In the genomic region with DNA sequence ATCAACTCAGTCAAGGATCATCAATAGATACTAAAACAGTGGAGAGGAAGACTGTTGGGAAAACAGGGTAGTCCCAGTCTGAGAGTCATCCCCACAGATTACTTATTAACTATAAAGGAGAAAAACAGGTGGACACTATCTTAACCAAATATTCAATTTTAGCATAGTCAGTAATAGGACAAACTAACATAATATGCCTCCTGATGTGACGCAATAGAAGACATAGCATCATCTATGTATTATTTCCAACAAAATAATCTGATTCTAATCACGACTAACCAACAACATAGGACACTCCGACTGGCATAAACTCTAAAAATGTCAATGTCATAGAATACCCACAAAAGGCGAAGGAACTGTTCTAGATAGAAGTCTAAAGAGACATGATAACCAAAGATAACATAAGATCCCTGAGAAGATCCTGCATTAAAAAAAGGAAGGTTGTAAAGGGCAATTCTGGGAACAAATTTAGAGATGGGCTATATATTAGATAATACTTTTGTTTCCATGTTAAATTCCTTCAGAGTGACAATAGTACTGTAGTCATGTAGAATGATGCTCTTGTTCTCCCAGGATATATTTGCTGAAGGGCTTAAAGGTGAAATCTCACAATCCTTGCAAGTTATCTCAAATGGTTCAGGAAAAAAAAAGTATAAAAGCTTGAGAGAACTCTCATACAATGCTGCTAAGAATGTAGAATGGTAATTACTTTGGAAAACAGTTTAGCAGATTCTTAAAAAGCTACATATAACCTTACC, we compare ENCODE assay signal across 1 cellular context.
TF ChIP-seq lines count a peak whose summit lies in the region.

No MANE protein-coding gene starts in this region.

TF ChIP-seq in HepG2, 621 proteins besides CTCF, POLR2A, EP300 and RAD21 (continued from another document and continues in another):
- TF ChIP-seq PBX3 (CRISPR knock-in tag; IDR thresholded peaks at IDR 0.05; ENCODE audit: borderline replicate concordance) (no peak), NFE2L1 (CRISPR knock-in tag; IDR thresholded peaks at IDR 0.05; ENCODE audit: borderline replicate concordance) (no peak), NCOA5 (CRISPR knock-in tag; IDR thresholded peaks at IDR 0.05) (no peak), ZNF615 (CRISPR knock-in tag; IDR thresholded peaks at IDR 0.05; ENCODE audit: borderline replicate concordance) (no peak), HOXA3 (CRISPR knock-in tag; IDR thresholded peaks at IDR 0.05) (no peak), ZFP1 (CRISPR knock-in tag; IDR thresholded peaks at IDR 0.05) (0 out of 2 replicates have a peak, but pooled peaks have one; percentile 56), ZBTB33 (CRISPR knock-in tag; IDR thresholded peaks at IDR 0.05) (no peak), CENPBD1 (CRISPR knock-in tag; IDR thresholded peaks at IDR 0.05; ENCODE audit: borderline replicate concordance, low read depth) (no peak), TBX2 (CRISPR knock-in tag; IDR thresholded peaks at IDR 0.05; ENCODE audit: borderline replicate concordance) (no peak), ZNF24 (IDR thresholded peaks at IDR 0.05) (no peak), MATR3 (CRISPR knock-in tag; IDR thresholded peaks at IDR 0.05) (no peak), ZNF567 (CRISPR knock-in tag; IDR thresholded peaks at IDR 0.05; ENCODE audit: borderline replicate concordance) (no peak), UBTF (CRISPR knock-in tag; IDR thresholded peaks at IDR 0.05) (no peak), ZNF30 (CRISPR knock-in tag; IDR thresholded peaks at IDR 0.05) (no peak), DPF2 (CRISPR knock-in tag; IDR thresholded peaks at IDR 0.05; ENCODE audit: borderline replicate concordance, low read depth) (peak; percentile 62; the same call in 1 of the 2 replicates), ATM (IDR thresholded peaks at IDR 0.05; ENCODE audit: borderline replicate concordance) (no peak), ZNF646 (CRISPR knock-in tag; IDR thresholded peaks at IDR 0.05) (no peak), REL (CRISPR knock-in tag; conservative IDR thresholded peaks at IDR 0.05) (no peak), ZSCAN25 (CRISPR knock-in tag; IDR thresholded peaks at IDR 0.05) (no peak), ZBTB26 (CRISPR knock-in tag; IDR thresholded peaks at IDR 0.05; ENCODE audit: borderline replicate concordance) (no peak), NR3C1 (CRISPR knock-in tag; IDR thresholded peaks at IDR 0.05) (no peak), HNRNPUL1 (IDR thresholded peaks at IDR 0.05; ENCODE audit: low read depth, low read length) (0 out of 2 replicates have a peak, but pooled peaks have one; percentile 28), HIVEP1 (CRISPR knock-in tag; IDR thresholded peaks at IDR 0.05) (no peak)
- TF ChIP-seq, protein P1, sequence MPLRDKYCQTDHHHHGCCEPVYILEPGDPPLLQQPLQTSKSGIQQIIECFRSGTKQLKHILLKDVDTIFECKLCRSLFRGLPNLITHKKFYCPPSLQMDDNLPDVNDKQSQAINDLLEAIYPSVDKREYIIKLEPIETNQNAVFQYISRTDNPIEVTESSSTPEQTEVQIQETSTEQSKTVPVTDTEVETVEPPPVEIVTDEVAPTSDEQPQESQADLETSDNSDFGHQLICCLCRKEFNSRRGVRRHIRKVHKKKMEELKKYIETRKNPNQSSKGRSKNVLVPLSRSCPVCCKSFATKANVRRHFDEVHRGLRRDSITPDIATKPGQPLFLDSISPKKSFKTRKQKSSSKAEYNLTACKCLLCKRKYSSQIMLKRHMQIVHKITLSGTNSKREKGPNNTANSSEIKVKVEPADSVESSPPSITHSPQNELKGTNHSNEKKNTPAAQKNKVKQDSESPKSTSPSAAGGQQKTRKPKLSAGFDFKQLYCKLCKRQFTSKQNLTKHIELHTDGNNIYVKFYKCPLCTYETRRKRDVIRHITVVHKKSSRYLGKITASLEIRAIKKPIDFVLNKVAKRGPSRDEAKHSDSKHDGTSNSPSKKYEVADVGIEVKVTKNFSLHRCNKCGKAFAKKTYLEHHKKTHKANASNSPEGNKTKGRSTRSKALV (CRISPR knock-in tag; IDR thresholded peaks at IDR 0.05), result no peak
- TF ChIP-seq, protein P2, sequence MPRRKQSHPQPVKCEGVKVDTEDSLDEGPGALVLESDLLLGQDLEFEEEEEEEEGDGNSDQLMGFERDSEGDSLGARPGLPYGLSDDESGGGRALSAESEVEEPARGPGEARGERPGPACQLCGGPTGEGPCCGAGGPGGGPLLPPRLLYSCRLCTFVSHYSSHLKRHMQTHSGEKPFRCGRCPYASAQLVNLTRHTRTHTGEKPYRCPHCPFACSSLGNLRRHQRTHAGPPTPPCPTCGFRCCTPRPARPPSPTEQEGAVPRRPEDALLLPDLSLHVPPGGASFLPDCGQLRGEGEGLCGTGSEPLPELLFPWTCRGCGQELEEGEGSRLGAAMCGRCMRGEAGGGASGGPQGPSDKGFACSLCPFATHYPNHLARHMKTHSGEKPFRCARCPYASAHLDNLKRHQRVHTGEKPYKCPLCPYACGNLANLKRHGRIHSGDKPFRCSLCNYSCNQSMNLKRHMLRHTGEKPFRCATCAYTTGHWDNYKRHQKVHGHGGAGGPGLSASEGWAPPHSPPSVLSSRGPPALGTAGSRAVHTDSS (CRISPR knock-in tag; conservative IDR thresholded peaks at IDR 0.05), result no peak
- TF ChIP-seq, protein P3, sequence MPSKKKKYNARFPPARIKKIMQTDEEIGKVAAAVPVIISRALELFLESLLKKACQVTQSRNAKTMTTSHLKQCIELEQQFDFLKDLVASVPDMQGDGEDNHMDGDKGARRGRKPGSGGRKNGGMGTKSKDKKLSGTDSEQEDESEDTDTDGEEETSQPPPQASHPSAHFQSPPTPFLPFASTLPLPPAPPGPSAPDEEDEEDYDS (CRISPR knock-in tag; IDR thresholded peaks at IDR 0.05), result no peak
- TF ChIP-seq, protein P4, sequence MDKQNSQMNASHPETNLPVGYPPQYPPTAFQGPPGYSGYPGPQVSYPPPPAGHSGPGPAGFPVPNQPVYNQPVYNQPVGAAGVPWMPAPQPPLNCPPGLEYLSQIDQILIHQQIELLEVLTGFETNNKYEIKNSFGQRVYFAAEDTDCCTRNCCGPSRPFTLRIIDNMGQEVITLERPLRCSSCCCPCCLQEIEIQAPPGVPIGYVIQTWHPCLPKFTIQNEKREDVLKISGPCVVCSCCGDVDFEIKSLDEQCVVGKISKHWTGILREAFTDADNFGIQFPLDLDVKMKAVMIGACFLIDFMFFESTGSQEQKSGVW (CRISPR knock-in tag; IDR thresholded peaks at IDR 0.05; ENCODE audit: borderline replicate concordance), result no peak
- TF ChIP-seq, protein P5, sequence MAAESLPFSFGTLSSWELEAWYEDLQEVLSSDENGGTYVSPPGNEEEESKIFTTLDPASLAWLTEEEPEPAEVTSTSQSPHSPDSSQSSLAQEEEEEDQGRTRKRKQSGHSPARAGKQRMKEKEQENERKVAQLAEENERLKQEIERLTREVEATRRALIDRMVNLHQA (CRISPR knock-in tag; IDR thresholded peaks at IDR 0.05), result no peak
- TF ChIP-seq, protein P6, sequence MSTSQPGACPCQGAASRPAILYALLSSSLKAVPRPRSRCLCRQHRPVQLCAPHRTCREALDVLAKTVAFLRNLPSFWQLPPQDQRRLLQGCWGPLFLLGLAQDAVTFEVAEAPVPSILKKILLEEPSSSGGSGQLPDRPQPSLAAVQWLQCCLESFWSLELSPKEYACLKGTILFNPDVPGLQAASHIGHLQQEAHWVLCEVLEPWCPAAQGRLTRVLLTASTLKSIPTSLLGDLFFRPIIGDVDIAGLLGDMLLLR (CRISPR knock-in tag; IDR thresholded peaks at IDR 0.05), result no peak
- TF ChIP-seq, protein P7, sequence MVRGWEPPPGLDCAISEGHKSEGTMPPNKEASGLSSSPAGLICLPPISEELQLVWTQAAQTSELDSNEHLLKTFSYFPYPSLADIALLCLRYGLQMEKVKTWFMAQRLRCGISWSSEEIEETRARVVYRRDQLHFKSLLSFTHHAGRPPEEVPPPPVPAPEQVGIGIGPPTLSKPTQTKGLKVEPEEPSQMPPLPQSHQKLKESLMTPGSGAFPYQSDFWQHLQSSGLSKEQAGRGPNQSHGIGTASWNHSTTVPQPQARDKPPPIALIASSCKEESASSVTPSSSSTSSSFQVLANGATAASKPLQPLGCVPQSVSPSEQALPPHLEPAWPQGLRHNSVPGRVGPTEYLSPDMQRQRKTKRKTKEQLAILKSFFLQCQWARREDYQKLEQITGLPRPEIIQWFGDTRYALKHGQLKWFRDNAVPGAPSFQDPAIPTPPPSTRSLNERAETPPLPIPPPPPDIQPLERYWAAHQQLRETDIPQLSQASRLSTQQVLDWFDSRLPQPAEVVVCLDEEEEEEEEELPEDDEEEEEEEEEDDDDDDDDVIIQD (CRISPR knock-in tag; IDR thresholded peaks at IDR 0.05; ENCODE audit: low read depth), result no peak
